ENCODE assay signal across 14 cellular contexts in genomic region chr7:44564606-44565005, GRCh38. TPM values are rescaled to one million over a fixed set of nuclear protein-coding genes. Genes with fewer than 3 reads are reported as not detected.
"Had no signal": no experiment of that assay in that cellular context is flagged by ENCODE, and none has a peak within 500 bp of the region (broad histone marks: within the 10 kb centered on the region; RNA-seq: fewer than 3 reads in every experiment).

No MANE protein-coding gene starts in this region.

- H3K9me3 ChIP-seq: breast epithelium, esophagus squamous epithelium had no signal

- FAIRE-seq: endometrium had no signal

- H3K4me1 ChIP-seq: breast epithelium had no signal

- H3K36me3 Mint-ChIP-seq: activated naive CD8-positive, alpha-beta T cell had no signal

- DNase-seq: activated CD4-positive, alpha-beta T cell treated with anti-CD3 and anti-CD28 coated beads, Interleukin-2, amount 10 ng/mL, durations not matched to agents 7 days and 5 days; esophagus squamous epithelium; foreskin fibroblast; stimulated activated CD4-positive, alpha-beta T cell treated with anti-CD3 and anti-CD28 coated beads, Interleukin-15, amount 100 ng/mL, for 24 hours; stimulated activated CD4-positive, alpha-beta T cell treated with anti-CD3 and anti-CD28 coated beads, Interleukin-4, amount 100 ng/mL, for 4 hours; T-helper 17 cell; trophoblast cell had no signal

- H3K4me3 ChIP-seq: breast epithelium, esophagus squamous epithelium had no signal

- H3K4me1 Mint-ChIP-seq: nephron, WTC11 had no signal

- H3K9me3 Mint-ChIP-seq: activated CD4-positive, alpha-beta T cell treated with anti-CD3 and anti-CD28 coated beads, Interleukin-2, amount 10 ng/mL, durations not matched to agents 7 days and 5 days; memory B cell; nephron; WTC11 had no signal

- H3K27me3 Mint-ChIP-seq: activated CD4-positive, alpha-beta T cell treated with anti-CD3 and anti-CD28 coated beads, Interleukin-2, amount 10 ng/mL, durations not matched to agents 7 days and 5 days; activated naive CD8-positive, alpha-beta T cell; memory B cell; T-helper 17 cell had no signal

- H3K4me3 Mint-ChIP-seq: activated CD4-positive, alpha-beta T cell treated with anti-CD3 and anti-CD28 coated beads, Interleukin-2, amount 10 ng/mL, durations not matched to agents 7 days and 5 days; activated naive CD8-positive, alpha-beta T cell; memory B cell; nephron; T-helper 17 cell; WTC11 had no signal

- H3K27me3 ChIP-seq: breast epithelium, esophagus squamous epithelium had no signal

- H3K27ac ChIP-seq: breast epithelium, esophagus squamous epithelium had no signal

RNA-seq across cellular contexts. Expression of gene NPC1L1, which starts 23.5 kb away (rescaled TPM):
- total RNA-seq: activated CD4-positive, alpha-beta T cell treated with anti-CD3 and anti-CD28 coated beads, Interleukin-2, amount 10 ng/mL, durations not matched to agents 7 days and 5 days; pulmonary artery endothelial cell had no signal
